ENCODE assay signal across 12 cellular contexts in the genomic region with DNA sequence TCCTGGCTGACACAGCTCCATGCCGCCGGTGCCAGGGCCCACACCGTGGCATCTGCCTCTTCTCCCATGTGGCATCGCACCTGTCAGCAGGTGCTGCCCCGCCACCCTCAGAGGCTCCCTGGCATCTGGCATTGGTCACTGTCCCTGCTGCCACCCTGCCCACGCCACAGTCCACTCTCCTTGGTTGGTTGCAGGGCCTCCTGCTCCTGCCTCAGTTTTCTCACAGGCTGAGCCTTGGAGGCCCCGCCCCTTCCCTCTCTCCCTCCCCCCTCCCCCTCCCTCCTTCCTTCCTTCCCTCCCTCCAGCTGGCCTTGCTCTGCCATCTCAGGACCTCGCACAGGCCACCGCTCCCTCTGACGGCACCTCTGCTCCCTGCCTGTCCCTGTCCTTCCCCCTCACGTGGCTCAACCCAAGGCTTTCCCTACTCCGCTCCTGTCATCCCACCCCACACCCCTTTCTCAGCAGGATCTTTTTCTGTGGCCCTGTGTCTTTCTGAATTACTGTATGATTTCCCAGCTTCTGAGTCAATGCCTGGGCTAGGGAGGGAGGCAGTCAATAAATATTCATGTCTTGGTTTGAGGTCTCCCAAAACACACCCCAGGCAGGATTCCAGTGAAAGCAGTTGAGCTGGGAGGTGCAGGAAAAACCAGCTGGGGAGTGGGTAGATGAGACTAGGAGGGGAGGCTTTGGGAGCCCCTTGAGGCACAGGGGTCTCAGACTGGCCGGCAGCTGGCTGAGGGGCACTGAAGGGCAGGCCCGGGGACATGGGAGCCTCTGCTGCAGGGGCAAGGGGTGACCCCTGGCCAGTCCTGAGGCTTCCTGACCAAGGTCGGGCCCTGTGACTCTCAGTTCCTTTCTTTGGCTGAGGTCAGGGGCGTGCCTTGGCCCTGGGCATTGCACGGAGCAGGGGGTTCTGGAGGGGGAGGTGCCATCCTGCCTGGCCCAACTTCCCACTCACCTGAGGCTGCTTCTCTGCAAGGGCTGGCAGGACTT.
DNase-seq lines count a peak whose midpoint lies in the region; ATAC-seq and TF ChIP-seq lines count a peak whose summit lies in the region.
"Had no signal": no experiment of that assay in that cellular context is flagged by ENCODE, and none has a peak within 500 bp of the region (broad histone marks: within the 10 kb centered on the region; RNA-seq: fewer than 3 reads in every experiment).

No MANE protein-coding gene starts in this region.

- H3K4me3 ChIP-seq in Panc1 (ENCODE audit: low read depth in 2 of 2, low read length in 2 of 2) (no peak overlapping the region), mucosa of descending colon (no peak overlapping the region), tibial nerve (no peak overlapping the region)

- no peak for DNase-seq in Panc1 (ENCODE audit: low read depth, low spot score)
- DNase-seq in endothelial cell (ENCODE audit: low spot score) = no peak
- peak in 2 of 3 donors; percentile 9 to 40 for DNase-seq in mucosa of descending colon
- DNase-seq in tibial nerve (ENCODE audit: low spot score in 2 of 2) = no peak
- DNase-seq in T1000 (lab: John Stamatoyannopoulos, UW) = no peak
- DNase-seq: Calu3; effector CD8-positive, alpha-beta T cell; mammary epithelial cell; NCI-H226; RPMI8226 had no signal

- H3K27ac Mint-ChIP-seq in endothelial cell (ENCODE audit: unreplicated experiment) = no peak overlapping the region

- H3K27me3 ChIP-seq in Panc1 (ENCODE audit: control insufficient read depth, insufficient read depth, low read length) (no peaks in the 10 kb centered on the region), tibial nerve (no peaks in the 10 kb centered on the region)

- intact Hi-C loops in Panc1 (cut with micrococcal nuclease; ENCODE audit: unreplicated experiment) = no loop called here
- intact Hi-C loops in mucosa of descending colon (cut with DNase I, micrococcal nuclease) = no loop called here

- H3K4me1 ChIP-seq in Panc1 (ENCODE audit: control insufficient read depth, insufficient read depth, low read length) = peaks cover 3% of the 10 kb centered on the region; the same call in 1 of the 2 replicates
- H3K4me1 ChIP-seq in mucosa of descending colon (ENCODE audit: low read depth) = no peaks in the 10 kb centered on the region
- peaks cover 0 to 52% (median 23%) of the 10 kb centered on the region in 4 donors for H3K4me1 ChIP-seq in tibial nerve

- H3K9me3 Mint-ChIP-seq in endothelial cell (ENCODE audit: unreplicated experiment) = peaks cover 3% of the 10 kb centered on the region

- H3K36me3 ChIP-seq in Panc1 (ENCODE audit: control insufficient read depth, insufficient read depth, low read length) (no peaks in the 10 kb centered on the region), mucosa of descending colon (ENCODE audit: low read depth) (no peaks in the 10 kb centered on the region), tibial nerve (peaks cover 0 to 5% (median 0%) of the 10 kb centered on the region in 3 donors)

- peaks cover 29% of the 10 kb centered on the region for H3K36me3 Mint-ChIP-seq in endothelial cell (ENCODE audit: low read depth, unreplicated experiment)

- POLR2A ChIA-PET in Panc1 (lab: Charles Lee) = no interaction called here

- peaks cover 12% of the 10 kb centered on the region for H3K27me3 Mint-ChIP-seq in endothelial cell (ENCODE audit: unreplicated experiment)

- peaks cover 32% of the 10 kb centered on the region for H3K4me1 Mint-ChIP-seq in endothelial cell (ENCODE audit: unreplicated experiment)

- CTCF ChIA-PET in Panc1 (lab: Charles Lee) = no interaction called here

- no peak for TF ChIP-seq EP300 in tibial nerve (IDR thresholded peaks at IDR 0.05)

- in situ Hi-C loops in Panc1 (cut with HindIII; ENCODE audit: low pct_unique_long_range_greater_than_20kb, low sequenced_read_pairs) = no loop called here

- H3K27ac ChIP-seq in Panc1 (ENCODE audit: low read length) = no peak overlapping the region
- H3K27ac ChIP-seq in tibial nerve = peak overlapping the region in 3 of 4 donors; percentile 5 to 77 (median 48)

- no TSS peak for BruUV-seq in Panc1 (replicated peaks; lab: Mats Ljungman, UMichigan)

- 0 out of 2 replicates have a peak, but pooled peaks have one; percentile 29 for ATAC-seq in Panc1
- ATAC-seq in mucosa of descending colon = no peak
- ATAC-seq in GM18517 (IDR thresholded peaks at IDR 0.05; ENCODE audit: unreplicated experiment) = no peak
- no peak for ATAC-seq in esophagus mucosa

- TF ChIP-seq CTCF in Panc1 (IDR thresholded peaks at IDR 0.05) = no peak
- no peak for TF ChIP-seq CTCF in endothelial cell (IDR thresholded peaks at IDR 0.05; ENCODE audit: unreplicated experiment)
- no peak for TF ChIP-seq CTCF in mucosa of descending colon (IDR thresholded peaks at IDR 0.05)
- no peak for TF ChIP-seq CTCF in tibial nerve (IDR thresholded peaks at IDR 0.05)

- H3K9me3 ChIP-seq in Panc1 (ENCODE audit: control insufficient read depth, insufficient read depth, low read depth, low read length) (peaks cover 5% of the 10 kb centered on the region; the same call in 1 of the 2 replicates), mucosa of descending colon (peaks cover 15% of the 10 kb centered on the region), tibial nerve (peaks cover 0 to 20% (median 3%) of the 10 kb centered on the region in 4 donors)

- TF ChIP-seq POLR2A in tibial nerve (IDR thresholded peaks at IDR 0.05) = no peak

- peak overlapping the region; percentile 21 for H3K4me3 Mint-ChIP-seq in endothelial cell (ENCODE audit: unreplicated experiment)

- 54 to 55% methylated on average over 16 to 17 of the region's 17 CpGs for WGBS in tibial nerve, 2 donors

Comparison
In these comparisons a context has a peak if more than half of its experiments do, and no peak if none do; other contexts are left out.
1. DNase-seq: peak in mucosa of descending colon (2 of 3); none in Panc1 (single experiment), endothelial cell (single experiment), tibial nerve (0 of 2) and T1000 (single experiment).